In the genomic region with DNA sequence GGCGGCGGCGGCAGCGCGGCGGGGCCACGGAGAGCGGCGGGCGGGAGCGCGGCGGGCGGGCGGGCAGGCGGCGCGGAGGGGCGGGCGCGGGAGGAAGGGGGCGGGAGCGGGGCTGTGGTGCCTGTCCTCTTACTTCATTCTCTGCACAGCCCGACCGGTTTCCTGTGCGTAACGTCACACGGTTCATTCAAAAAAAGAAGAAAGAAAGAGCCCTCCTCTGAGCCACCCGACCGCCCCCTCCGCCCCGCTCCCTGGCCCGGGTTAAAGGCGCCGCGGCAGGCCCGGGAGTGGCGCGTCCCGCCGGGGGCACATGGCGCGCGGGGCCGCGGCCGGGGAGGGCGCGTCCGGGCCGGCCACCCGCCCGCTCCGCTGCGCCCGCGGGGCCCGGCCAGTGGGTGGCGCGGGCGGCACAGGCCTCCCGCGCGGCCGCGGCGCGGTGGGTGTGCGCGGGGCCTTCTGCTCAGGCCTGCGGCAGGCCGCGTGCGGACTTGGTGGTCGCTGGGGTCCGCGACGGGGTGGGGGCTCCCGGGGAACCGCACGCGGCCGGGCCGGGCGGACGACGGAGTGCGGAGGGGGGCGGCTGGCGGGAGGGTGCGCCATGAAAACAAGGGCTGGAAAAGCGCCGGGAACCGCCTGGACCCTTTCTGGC, we compare ENCODE assay signal across 8 cellular contexts. TPM values are rescaled to one million over a fixed set of nuclear protein-coding genes. Genes with fewer than 3 reads are reported as not detected.
DNase-seq lines count a peak whose midpoint lies in the region; ATAC-seq and TF ChIP-seq lines count a peak whose summit lies in the region.

No MANE protein-coding gene starts in this region.

- peak overlapping the region; percentile 94 for H3K27ac Mint-ChIP-seq in activated CD8-positive, alpha-beta T cell treated with anti-CD3 and anti-CD28 coated beads for 36 hours

- POLR2A ChIA-PET in activated CD8-positive, alpha-beta T cell treated with anti-CD3 and anti-CD28 coated beads for 36 hours (lab: Charles Lee): interaction anchor here (0.5 to 4.0 kb wide), 21 partner anchors 8 to 191 kb away, joined by 3 to 68 read pairs (median 4); no protein-coding TSS in a partner anchor

- H3K4me1 Mint-ChIP-seq in activated CD8-positive, alpha-beta T cell treated with anti-CD3 and anti-CD28 coated beads for 36 hours (ENCODE audit: low read depth): peaks cover 22% of the 10 kb centered on the region

- CTCF ChIA-PET in activated CD8-positive, alpha-beta T cell treated with anti-CD3 and anti-CD28 coated beads for 36 hours (lab: Charles Lee): interaction anchor here (1.4 to 3.8 kb wide), 8 partner anchors 48 to 303 kb away, joined by 3 to 71 read pairs (median 16); no protein-coding TSS in a partner anchor

- intact Hi-C loops in activated CD8-positive, alpha-beta T cell treated with anti-CD3 and anti-CD28 coated beads for 36 hours (cut with micrococcal nuclease): no loop called here

- peak overlapping the region; percentile 85 to 98 (median 92) for H3K9ac ChIP-seq in BLaER1 treated with 17β-estradiol and CSF1 and Interleukin-3, amounts not matched to agents 10 nM and 100 nM

- H3K4me2 ChIP-seq in BLaER1 treated with 17β-estradiol and CSF1 and Interleukin-3, amounts not matched to agents 10 nM and 100 nM: peak overlapping the region; percentile 86 to 99 (median 92)

- no peaks in the 10 kb centered on the region for H3K27me3 Mint-ChIP-seq in activated CD8-positive, alpha-beta T cell treated with anti-CD3 and anti-CD28 coated beads for 36 hours

- peaks cover 33 to 52% (median 41%) of the 10 kb centered on the region in 10 experiments for H3K4me1 ChIP-seq in BLaER1 treated with 17β-estradiol and CSF1 and Interleukin-3, amounts not matched to agents 10 nM and 100 nM

- H3K4me3 Mint-ChIP-seq in activated CD8-positive, alpha-beta T cell treated with anti-CD3 and anti-CD28 coated beads for 36 hours: peak overlapping the region; percentile 93

- no peaks in the 10 kb centered on the region for H3K9me3 ChIP-seq in BLaER1 treated with 17β-estradiol and CSF1 and Interleukin-3, amounts not matched to agents 10 nM and 100 nM (replicated peaks in 1 of 11)

- ATAC-seq in GM19324 (IDR thresholded peaks at IDR 0.05; ENCODE audit: low FRiP score, unreplicated experiment) (peak; percentile 55), HG03457 (IDR thresholded peaks at IDR 0.05; ENCODE audit: unreplicated experiment) (peak; percentile 46)
- ATAC-seq in activated CD8-positive, alpha-beta T cell treated with anti-CD3 and anti-CD28 coated beads for 36 hours: peak; percentile 77

- H3K27ac ChIP-seq in BLaER1 treated with 17β-estradiol and CSF1 and Interleukin-3, amounts not matched to agents 10 nM and 100 nM: peak overlapping the region; percentile 71 to 98 (median 94)

- no peak for TF ChIP-seq CTCF in activated CD8-positive, alpha-beta T cell treated with anti-CD3 and anti-CD28 coated beads for 36 hours (IDR thresholded peaks at IDR 0.05)

- H3K4me3 ChIP-seq in BLaER1 treated with 17β-estradiol and CSF1 and Interleukin-3, amounts not matched to agents 10 nM and 100 nM: peak overlapping the region; percentile 77 to 97 (median 88)

- no peaks in the 10 kb centered on the region for H3K27me3 ChIP-seq in BLaER1 treated with 17β-estradiol and CSF1 and Interleukin-3, amounts not matched to agents 10 nM and 100 nM

- DNase-seq in NCI-H774 (lab: John Stamatoyannopoulos, UW) (peak; percentile 73), medulla oblongata (ENCODE audit: extremely low spot score) (peak; percentile 92)
- DNase-seq in activated CD8-positive, alpha-beta T cell treated with anti-CD3 and anti-CD28 coated beads for 36 hours: peak; percentile 92
- DNase-seq in effector CD4-positive, alpha-beta T cell: peak; percentile 86
- peak; percentile 55 for DNase-seq in stimulated activated CD8-positive, alpha-beta memory T cell treated with anti-CD3 and anti-CD28 coated beads, Interleukin-12 subunit alpha, Interleukin-12 subunit beta, amount 100 ng/mL, for 24 hours (ENCODE audit: extremely low read depth)

- peaks cover 41% of the 10 kb centered on the region for H3K36me3 Mint-ChIP-seq in activated CD8-positive, alpha-beta T cell treated with anti-CD3 and anti-CD28 coated beads for 36 hours (ENCODE audit: low read depth)

- no peaks in the 10 kb centered on the region for H3K9me3 Mint-ChIP-seq in activated CD8-positive, alpha-beta T cell treated with anti-CD3 and anti-CD28 coated beads for 36 hours

- peaks cover 0 to 11% (median 0%) of the 10 kb centered on the region in 11 experiments; a peak in 6 of 22 replicates for H3K36me3 ChIP-seq in BLaER1 treated with 17β-estradiol and CSF1 and Interleukin-3, amounts not matched to agents 10 nM and 100 nM

- H4K20me1 ChIP-seq in BLaER1 treated with 17β-estradiol and CSF1 and Interleukin-3, amounts not matched to agents 10 nM and 100 nM: peaks cover 0 to 36% (median 33%) of the 10 kb centered on the region in 11 experiments; a peak in 15 of 22 replicates

RNA-seq across cellular contexts. Expression of a gene that starts 0.6 kb away (rescaled TPM):
- total RNA-seq in activated CD8-positive, alpha-beta T cell treated with anti-CD3 and anti-CD28 coated beads for 36 hours: 100 to 1,000 TPM; 104 to 107 TPM

RNA-seq across cellular contexts. Expression of a gene that starts 46.8 kb away (rescaled TPM):
- total RNA-seq in activated CD8-positive, alpha-beta T cell treated with anti-CD3 and anti-CD28 coated beads for 36 hours: 10 to 100 TPM; 53.4 TPM

Comparison
In these comparisons a context has a peak if more than half of its experiments do, and no peak if none do; other contexts are left out.
1. Peak in every context shown above with its lines: DNase-seq, ATAC-seq, H3K4me3 ChIP-seq and H3K27ac ChIP-seq.